12 cellular contexts compared by ENCODE assay signal in the genomic region with DNA sequence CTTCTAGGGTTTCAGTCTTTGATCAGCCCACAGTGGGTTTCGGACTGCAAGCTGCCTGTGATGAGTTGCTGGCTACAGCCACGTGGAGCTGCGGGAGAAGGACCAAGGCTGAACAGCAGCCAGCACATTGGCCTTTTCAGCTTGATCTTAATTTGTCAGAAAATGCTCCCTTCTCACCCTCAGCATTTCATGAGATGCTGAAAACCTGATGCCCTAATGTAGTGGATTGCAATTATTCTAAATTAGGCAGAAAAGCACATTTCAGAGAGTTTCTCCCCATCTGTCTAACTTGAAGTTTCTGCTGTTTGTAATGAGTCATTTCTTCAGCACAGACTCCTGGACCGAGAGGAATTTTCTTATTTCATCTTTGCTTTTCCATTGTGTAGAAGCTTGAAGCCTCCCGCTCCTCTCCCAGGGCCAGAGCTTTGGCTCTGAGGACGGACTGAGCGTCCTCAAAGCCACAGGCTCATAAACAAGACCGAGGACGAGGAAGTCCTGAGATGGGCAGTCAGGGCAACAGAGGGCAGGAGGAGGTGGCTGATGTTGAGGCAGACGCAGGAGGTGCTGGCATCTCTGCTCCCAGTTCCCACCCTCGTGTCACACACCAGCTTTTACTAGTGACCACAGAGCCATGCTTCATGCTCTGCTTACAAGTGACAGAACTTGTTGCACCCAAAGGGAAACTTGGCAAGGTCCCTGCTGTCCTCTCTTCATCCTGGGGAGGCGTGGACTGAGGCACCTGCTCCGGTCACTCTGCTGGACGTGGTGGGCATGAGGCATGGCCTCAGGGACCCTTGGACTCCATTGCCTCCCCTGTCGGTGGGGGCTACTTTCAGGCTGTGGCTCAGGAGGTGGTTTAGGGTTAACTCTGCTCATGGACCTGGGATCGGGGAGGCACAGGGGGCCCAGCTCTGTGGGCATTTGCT.
DNase-seq lines count a peak whose midpoint lies in the region; ATAC-seq and TF ChIP-seq lines count a peak whose summit lies in the region.
"Had no signal": no experiment of that assay in that cellular context is flagged by ENCODE, and none has a peak within 500 bp of the region (broad histone marks: within the 10 kb centered on the region; RNA-seq: fewer than 3 reads in every experiment).

No MANE protein-coding gene starts in this region.

- ATAC-seq in Right ventricle myocardium inferior (peak; percentile 20), GM21390 (IDR thresholded peaks at IDR 0.05; ENCODE audit: unreplicated experiment) (no peak)

- CTCF ChIA-PET in RWPE1 (lab: Yijun Ruan, JAX) = interaction anchor here (0.6 to 0.7 kb wide), 3 partner anchors 70 to 1143 kb away, joined by 3 to 5 read pairs (median 4); no protein-coding TSS in a partner anchor
- CTCF ChIA-PET in HEK293T (lab: Yijun Ruan, JAX) = no interaction called here

- H3K4me3 ChIP-seq in left ventricle myocardium inferior (no peak overlapping the region), fibroblast of pulmonary artery (replicated peaks; ENCODE audit: low read depth, low read length) (no peak overlapping the region), muscle layer of colon (ENCODE audit: low read depth in 1 of 2, low read length in 2 of 2) (no peak overlapping the region), vagina (no peak overlapping the region)

- intact Hi-C loops in Right ventricle myocardium inferior (cut with DNase I) (no loop called here), left ventricle myocardium inferior (cut with micrococcal nuclease) (no loop called here), vagina (cut with DNase I) (no loop called here)

- DNase-seq in Right ventricle myocardium inferior (ENCODE audit: missing footprints) (peak; percentile 57), left ventricle myocardium inferior (no peak), fibroblast of pulmonary artery (ENCODE audit: low read depth) (peak; percentile 4), vagina (ENCODE audit: extremely low spot score in 2 of 2) (no peak), RWPE1 (ENCODE audit: low spot score) (no peak), HEK293T (ENCODE audit: extremely low spot score) (no peak)
- DNase-seq: activated effector memory CD4-positive, alpha-beta T cell treated with Interleukin-2 at 50 U/mL for 16 hours; NCI-H146; NCI-H510A treated with DMSO at 0.1 percent for 48 hours; stimulated activated CD4-positive, alpha-beta T cell treated with anti-CD3 and anti-CD28 coated beads, Interleukin-2, amount 100 ng/mL, for 48 hours had no signal

- H3K9me3 ChIP-seq in left ventricle myocardium inferior (replicated peaks) = no peaks in the 10 kb centered on the region
- H3K9me3 ChIP-seq in muscle layer of colon (ENCODE audit: low read length) = no peaks in the 10 kb centered on the region
- H3K9me3 ChIP-seq in vagina = no peaks in the 10 kb centered on the region

- TF ChIP-seq CTCF in left ventricle myocardium inferior (IDR thresholded peaks at IDR 0.05; ENCODE audit: borderline replicate concordance) (no peak), fibroblast of pulmonary artery (IDR thresholded peaks at IDR 0.05; ENCODE audit: low read length, missing control alignments) (no peak), vagina (IDR thresholded peaks at IDR 0.05) (no peak), RWPE1 (conservative IDR thresholded peaks at IDR 0.05; ENCODE audit: low read depth) (no peak)

- no peak for TF ChIP-seq POLR2A in vagina (IDR thresholded peaks at IDR 0.05)

- POLR2A ChIA-PET in RWPE1 (lab: Yijun Ruan, JAX; ENCODE audit: low non-redundant PET) = no interaction called here
- POLR2A ChIA-PET in HEK293T (lab: Yijun Ruan, JAX) = no interaction called here

- no peaks in the 10 kb centered on the region for H3K36me3 ChIP-seq in left ventricle myocardium inferior
- H3K36me3 ChIP-seq in muscle layer of colon (ENCODE audit: insufficient read depth, low read length) = no peaks in the 10 kb centered on the region
- no peaks in the 10 kb centered on the region for H3K36me3 ChIP-seq in vagina

- no peak overlapping the region for H3K27ac ChIP-seq in left ventricle myocardium inferior (replicated peaks)
- peak overlapping the region; percentile 43 for H3K27ac ChIP-seq in muscle layer of colon (ENCODE audit: low read depth, low read length)
- peak overlapping the region; percentile 74 for H3K27ac ChIP-seq in vagina
- no peak overlapping the region for H3K27ac ChIP-seq in RWPE1

- peaks cover 47% of the 10 kb centered on the region for H3K27me3 ChIP-seq in left ventricle myocardium inferior (ENCODE audit: low read depth)
- H3K27me3 ChIP-seq in muscle layer of colon (ENCODE audit: control insufficient read depth in 1 of 2, insufficient read depth in 2 of 2, low read length in 2 of 2) = no peaks in the 10 kb centered on the region
- H3K27me3 ChIP-seq in vagina = no peaks in the 10 kb centered on the region

- H3K9ac ChIP-seq in muscle layer of colon (ENCODE audit: low read length) = no peak overlapping the region

- H3K4me1 ChIP-seq in left ventricle myocardium inferior = peaks cover 5% of the 10 kb centered on the region
- peaks cover 21% of the 10 kb centered on the region for H3K4me1 ChIP-seq in muscle layer of colon (ENCODE audit: insufficient read depth, low read length)
- H3K4me1 ChIP-seq in vagina = peaks cover 23% of the 10 kb centered on the region

TF ChIP-seq in HEK293T, 16 proteins besides CTCF, POLR2A, EP300 and RAD21:
- TF ChIP-seq CTBP1 (IDR thresholded peaks at IDR 0.05; ENCODE audit: borderline replicate concordance) (no peak), FOXK2 (IDR thresholded peaks at IDR 0.05) (no peak), SUZ12 (IDR thresholded peaks at IDR 0.05) (no peak), FOXM1 (IDR thresholded peaks at IDR 0.05; ENCODE audit: borderline replicate concordance) (no peak), ELF4 (IDR thresholded peaks at IDR 0.05) (no peak)
- TF ChIP-seq, protein P1, sequence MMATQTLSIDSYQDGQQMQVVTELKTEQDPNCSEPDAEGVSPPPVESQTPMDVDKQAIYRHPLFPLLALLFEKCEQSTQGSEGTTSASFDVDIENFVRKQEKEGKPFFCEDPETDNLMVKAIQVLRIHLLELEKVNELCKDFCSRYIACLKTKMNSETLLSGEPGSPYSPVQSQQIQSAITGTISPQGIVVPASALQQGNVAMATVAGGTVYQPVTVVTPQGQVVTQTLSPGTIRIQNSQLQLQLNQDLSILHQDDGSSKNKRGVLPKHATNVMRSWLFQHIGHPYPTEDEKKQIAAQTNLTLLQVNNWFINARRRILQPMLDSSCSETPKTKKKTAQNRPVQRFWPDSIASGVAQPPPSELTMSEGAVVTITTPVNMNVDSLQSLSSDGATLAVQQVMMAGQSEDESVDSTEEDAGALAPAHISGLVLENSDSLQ (IDR thresholded peaks at IDR 0.05) = no peak

Comparison
In these comparisons a context has a peak if more than half of its experiments do, and no peak if none do; other contexts are left out.
1. DNase-seq: peak in Right ventricle myocardium inferior (single experiment) and fibroblast of pulmonary artery (single experiment); none in left ventricle myocardium inferior (single experiment), vagina (0 of 2), RWPE1 (single experiment) and HEK293T (single experiment).
2. H3K27ac ChIP-seq: peak in muscle layer of colon (single experiment) and vagina (single experiment); none in left ventricle myocardium inferior (single experiment) and RWPE1 (single experiment).